Comparison of ENCODE assay signal across 11 cellular contexts in genomic region chr6:1605822-1606532, GRCh38. TPM values are rescaled to one million over a fixed set of nuclear protein-coding genes. Genes with fewer than 3 reads are reported as not detected.
DNase-seq lines count a peak whose midpoint lies in the region; ATAC-seq and TF ChIP-seq lines count a peak whose summit lies in the region.
"Had no signal": no experiment of that assay in that cellular context is flagged by ENCODE, and none has a peak within 500 bp of the region (broad histone marks: within the 10 kb centered on the region; RNA-seq: fewer than 3 reads in every experiment).

No MANE protein-coding gene starts in this region.

- no peak overlapping the region for H3K27ac Mint-ChIP-seq in activated CD8-positive, alpha-beta T cell treated with anti-CD3 and anti-CD28 coated beads for 36 hours
- no peak overlapping the region for H3K27ac Mint-ChIP-seq in activated CD8-positive, alpha-beta T cell treated with anti-CD3 and anti-CD28 coated beads, Interleukin-2, amount 10 ng/mL, durations not matched to agents 7 days and 5 days
- peak overlapping the region in 1 of 2 donors; percentile 65 for H3K27ac Mint-ChIP-seq in T-cell
- no peak overlapping the region for H3K27ac Mint-ChIP-seq in immature natural killer cell
- no peak overlapping the region for H3K27ac Mint-ChIP-seq in stimulated activated memory B cell treated with anti-CD40 and anti-IgM and Interleukin-4, amounts not matched to agents 10 μg/mL and 1 μg/mL and 100 μg/mL, for 72 hours

- H3K9me3 ChIP-seq in ovary: no peaks in the 10 kb centered on the region

- POLR2A ChIA-PET in activated CD8-positive, alpha-beta T cell treated with anti-CD3 and anti-CD28 coated beads for 36 hours (lab: Charles Lee): interaction anchor here (1.5 kb wide), 1 partner anchor 11 kb away, joined by 4 read pairs; no protein-coding TSS in a partner anchor
- POLR2A ChIA-PET in activated CD8-positive, alpha-beta T cell treated with anti-CD3 and anti-CD28 coated beads, Interleukin-2, amount 10 ng/mL, durations not matched to agents 7 days and 5 days (lab: Charles Lee): no interaction called here
- POLR2A ChIA-PET in T-cell (lab: Charles Lee): interaction anchor here in 1 of 2 donors (0.5 kb wide), 1 partner anchor 1331 kb away, joined by 5 read pairs; no protein-coding TSS in a partner anchor

- no peak for TF ChIP-seq EP300 in ovary (IDR thresholded peaks at IDR 0.05)

- TF ChIP-seq POLR2A in ovary (IDR thresholded peaks at IDR 0.05): no peak

- intact Hi-C loops in activated CD8-positive, alpha-beta T cell treated with anti-CD3 and anti-CD28 coated beads for 36 hours (cut with micrococcal nuclease): no loop called here
- intact Hi-C loops in Right ventricle myocardium superior (cut with DNase I) (loop anchor here (2.0 to 5.0 kb wide), 2 partner anchors 499 to 1026 kb away; no protein-coding TSS in a partner anchor), ovary (cut with DNase I) (loop anchor here in 3 of 4 donors (5.0 to 10.0 kb wide), 5 partner anchors 299 to 1159 kb away; partner anchors contain the start of gene WRNIP1 (in 1 of the 3))

- CTCF ChIA-PET in activated CD8-positive, alpha-beta T cell treated with anti-CD3 and anti-CD28 coated beads for 36 hours (lab: Charles Lee): interaction anchor here (0.9 to 4.6 kb wide), 7 partner anchors 10 to 1028 kb away, joined by 3 to 33 read pairs (median 4); no protein-coding TSS in a partner anchor
- CTCF ChIA-PET in activated CD8-positive, alpha-beta T cell treated with anti-CD3 and anti-CD28 coated beads, Interleukin-2, amount 10 ng/mL, durations not matched to agents 7 days and 5 days (lab: Charles Lee): interaction anchor here (0.7 to 3.8 kb wide), 5 partner anchors 9 to 1028 kb away, joined by 3 to 19 read pairs (median 9); no protein-coding TSS in a partner anchor
- CTCF ChIA-PET in T-cell (lab: Charles Lee): interaction anchor here (0.5 to 2.4 kb wide), 12 partner anchors 10 to 1028 kb away, joined by 3 to 10 read pairs (median 4); no protein-coding TSS in a partner anchor

- no peaks in the 10 kb centered on the region for H3K36me3 ChIP-seq in ovary

- peaks cover 5% of the 10 kb centered on the region for H3K4me1 ChIP-seq in ovary (ENCODE audit: insufficient read depth)

- no peak for ATAC-seq in activated CD8-positive, alpha-beta T cell treated with anti-CD3 and anti-CD28 coated beads for 36 hours
- ATAC-seq in activated CD8-positive, alpha-beta T cell treated with anti-CD3 and anti-CD28 coated beads, Interleukin-2, amount 10 ng/mL, durations not matched to agents 7 days and 5 days: no peak
- ATAC-seq in T-cell (replicated peaks in 1 of 4): no peak
- ATAC-seq in stimulated activated memory B cell treated with anti-CD40 and anti-IgM and Interleukin-4, amounts not matched to agents 10 μg/mL and 1 μg/mL and 100 μg/mL, for 72 hours: no peak
- no peak for ATAC-seq in Right ventricle myocardium superior (ENCODE audit: poor library complexity)

- H3K27me3 Mint-ChIP-seq in activated CD8-positive, alpha-beta T cell treated with anti-CD3 and anti-CD28 coated beads for 36 hours: peaks cover 66% of the 10 kb centered on the region
- peaks cover 68% of the 10 kb centered on the region for H3K27me3 Mint-ChIP-seq in activated CD8-positive, alpha-beta T cell treated with anti-CD3 and anti-CD28 coated beads, Interleukin-2, amount 10 ng/mL, durations not matched to agents 7 days and 5 days (ENCODE audit: low read depth)
- H3K27me3 Mint-ChIP-seq in T-cell (peaks cover 64 to 69% of the 10 kb centered on the region in 2 donors), immature natural killer cell (ENCODE audit: low read depth in 3 of 3) (peaks cover 33 to 55% (median 52%) of the 10 kb centered on the region in 3 donors)
- peaks cover 80% of the 10 kb centered on the region for H3K27me3 Mint-ChIP-seq in stimulated activated memory B cell treated with anti-CD40 and anti-IgM and Interleukin-4, amounts not matched to agents 10 μg/mL and 1 μg/mL and 100 μg/mL, for 72 hours

- 40 to 55% (median 44%) methylated on average over 20 of the region's 20 CpGs for WGBS in ovary, 3 donors

- H3K4me3 ChIP-seq in ovary: no peak overlapping the region
- H3K4me3 ChIP-seq: PC-9 had no signal

- H3K4me1 Mint-ChIP-seq in activated CD8-positive, alpha-beta T cell treated with anti-CD3 and anti-CD28 coated beads for 36 hours (ENCODE audit: low read depth): peaks cover 37% of the 10 kb centered on the region
- H3K4me1 Mint-ChIP-seq in activated CD8-positive, alpha-beta T cell treated with anti-CD3 and anti-CD28 coated beads, Interleukin-2, amount 10 ng/mL, durations not matched to agents 7 days and 5 days (ENCODE audit: low read depth): peaks cover 26% of the 10 kb centered on the region
- peaks cover 37 to 44% (median 40%) of the 10 kb centered on the region in 3 donors for H3K4me1 Mint-ChIP-seq in T-cell
- peaks cover 31 to 32% of the 10 kb centered on the region in 2 donors for H3K4me1 Mint-ChIP-seq in immature natural killer cell
- peaks cover 43% of the 10 kb centered on the region for H3K4me1 Mint-ChIP-seq in stimulated activated memory B cell treated with anti-CD40 and anti-IgM and Interleukin-4, amounts not matched to agents 10 μg/mL and 1 μg/mL and 100 μg/mL, for 72 hours

- peak; percentile 38 for DNase-seq in activated CD8-positive, alpha-beta T cell treated with anti-CD3 and anti-CD28 coated beads for 36 hours
- no peak for DNase-seq in activated CD8-positive, alpha-beta T cell treated with anti-CD3 and anti-CD28 coated beads, Interleukin-2, amount 10 ng/mL, durations not matched to agents 7 days and 5 days
- no peak for DNase-seq in T-cell
- DNase-seq in immature natural killer cell: no peak
- no peak for DNase-seq in Right ventricle myocardium superior
- no peak for DNase-seq in effector CD8-positive, alpha-beta T cell (lab: John Stamatoyannopoulos, UW)
- DNase-seq in ovary: no peak
- DNase-seq: NCI-H187; stimulated activated CD8-positive, alpha-beta memory T cell treated with anti-CD3 and anti-CD28 coated beads, Interleukin-4, amount 100 ng/mL, for 48 hours had no signal

- H3K36me3 Mint-ChIP-seq in activated CD8-positive, alpha-beta T cell treated with anti-CD3 and anti-CD28 coated beads for 36 hours (ENCODE audit: low read depth): no peaks in the 10 kb centered on the region
- H3K36me3 Mint-ChIP-seq in activated CD8-positive, alpha-beta T cell treated with anti-CD3 and anti-CD28 coated beads, Interleukin-2, amount 10 ng/mL, durations not matched to agents 7 days and 5 days (ENCODE audit: low read depth): peaks cover 6% of the 10 kb centered on the region
- H3K36me3 Mint-ChIP-seq in T-cell (no peaks in the 10 kb centered on the region), immature natural killer cell (no peaks in the 10 kb centered on the region)
- no peaks in the 10 kb centered on the region for H3K36me3 Mint-ChIP-seq in stimulated activated memory B cell treated with anti-CD40 and anti-IgM and Interleukin-4, amounts not matched to agents 10 μg/mL and 1 μg/mL and 100 μg/mL, for 72 hours

- no peak overlapping the region for H3K4me3 Mint-ChIP-seq in activated CD8-positive, alpha-beta T cell treated with anti-CD3 and anti-CD28 coated beads for 36 hours
- no peak overlapping the region for H3K4me3 Mint-ChIP-seq in activated CD8-positive, alpha-beta T cell treated with anti-CD3 and anti-CD28 coated beads, Interleukin-2, amount 10 ng/mL, durations not matched to agents 7 days and 5 days
- H3K4me3 Mint-ChIP-seq in T-cell (peak overlapping the region; percentile 42 to 70 (median 59)), immature natural killer cell (peak overlapping the region in 3 of 5 donors; percentile 26 to 55 (median 28))
- peak overlapping the region; percentile 25 for H3K4me3 Mint-ChIP-seq in stimulated activated memory B cell treated with anti-CD40 and anti-IgM and Interleukin-4, amounts not matched to agents 10 μg/mL and 1 μg/mL and 100 μg/mL, for 72 hours

- peaks cover 8% of the 10 kb centered on the region for H3K27me3 ChIP-seq in ovary

- H3K27ac ChIP-seq in ovary: no peak overlapping the region
- H3K27ac ChIP-seq: PC-9 had no signal

- no peak for TF ChIP-seq CTCF in activated CD8-positive, alpha-beta T cell treated with anti-CD3 and anti-CD28 coated beads for 36 hours (IDR thresholded peaks at IDR 0.05)
- no peak for TF ChIP-seq CTCF in ovary (IDR thresholded peaks at IDR 0.05)

- no peaks in the 10 kb centered on the region for H3K9me3 Mint-ChIP-seq in activated CD8-positive, alpha-beta T cell treated with anti-CD3 and anti-CD28 coated beads for 36 hours
- H3K9me3 Mint-ChIP-seq in activated CD8-positive, alpha-beta T cell treated with anti-CD3 and anti-CD28 coated beads, Interleukin-2, amount 10 ng/mL, durations not matched to agents 7 days and 5 days (ENCODE audit: insufficient read depth): no peaks in the 10 kb centered on the region
- H3K9me3 Mint-ChIP-seq in T-cell (no peaks in the 10 kb centered on the region), immature natural killer cell (peaks cover 0 to 2% (median 0%) of the 10 kb centered on the region in 6 donors)
- no peaks in the 10 kb centered on the region for H3K9me3 Mint-ChIP-seq in stimulated activated memory B cell treated with anti-CD40 and anti-IgM and Interleukin-4, amounts not matched to agents 10 μg/mL and 1 μg/mL and 100 μg/mL, for 72 hours

RNA-seq across cellular contexts. Expression of gene FOXC1, which starts 3.7 kb away (rescaled TPM):
- total RNA-seq in activated CD8-positive, alpha-beta T cell treated with anti-CD3 and anti-CD28 coated beads for 36 hours: under 1 TPM in 1 of 2 experiments, not detected in 1; 0.16 TPM
- total RNA-seq in activated CD8-positive, alpha-beta T cell treated with anti-CD3 and anti-CD28 coated beads, Interleukin-2, amount 10 ng/mL, durations not matched to agents 7 days and 5 days: not detected
- total RNA-seq in T-cell (under 1 TPM in 3 of 5 donors, not detected in 2; 0.09 to 0.15 (median 0.12) TPM), Right ventricle myocardium superior (3.5 TPM), ovary (10 to 100 TPM in 1 of 7 donors, 1 to 10 TPM in 6; 4.3 to 15.9 (median 5.8) TPM)
- polyA plus RNA-seq in immature natural killer cell (under 1 TPM in 1 of 3 donors, not detected in 2; 0.22 TPM), ovary (10 to 100 TPM in 1 of 2 donors, 1 to 10 TPM in 1; 6.5 to 21.2 TPM)

Comparison
In these comparisons a context has a peak if more than half of its experiments do, and no peak if none do; other contexts are left out.
1. H3K4me3 Mint-ChIP-seq: peak in T-cell (3 of 3), immature natural killer cell (3 of 5) and stimulated activated memory B cell treated with anti-CD40 and anti-IgM and Interleukin-4, amounts not matched to agents 10 μg/mL and 1 μg/mL and 100 μg/mL, for 72 hours (single experiment); none in activated CD8-positive, alpha-beta T cell treated with anti-CD3 and anti-CD28 coated beads for 36 hours (single experiment) and activated CD8-positive, alpha-beta T cell treated with anti-CD3 and anti-CD28 coated beads, Interleukin-2, amount 10 ng/mL, durations not matched to agents 7 days and 5 days (single experiment).